8 cellular contexts compared by ENCODE assay signal in genomic region chr3:179347108-179347382, GRCh38. TPM values are rescaled to one million over a fixed set of nuclear protein-coding genes. Genes with fewer than 3 reads are reported as not detected.
DNase-seq lines count a peak whose midpoint lies in the region; ATAC-seq, FAIRE-seq and TF ChIP-seq lines count a peak whose summit lies in the region.

No MANE protein-coding gene starts in this region.

- no peak overlapping the region for H3K18ac ChIP-seq in mesenchymal stem cell (ENCODE audit: low read depth in 1 of 2, low read length in 2 of 2)

- H3K4me1 Mint-ChIP-seq in activated naive CD4-positive, alpha-beta T cell treated with anti-CD3 and anti-CD28 coated beads for 36 hours (ENCODE audit: low read depth) = peaks cover 13% of the 10 kb centered on the region

- H3K4ac ChIP-seq in mesenchymal stem cell (ENCODE audit: low read depth in 1 of 2, low read length in 2 of 2) = no peak overlapping the region

- H2BK5ac ChIP-seq in mesenchymal stem cell (ENCODE audit: low read depth, low read length, poor library complexity, severe bottlenecking) = no peak overlapping the region

- no peak overlapping the region for H3K14ac ChIP-seq in mesenchymal stem cell (ENCODE audit: low read length in 2 of 2)

- FAIRE-seq in bronchial epithelial cell (lab: Jason Lieb, UNC) = no peak
- no peak for FAIRE-seq in RCC 7860 (lab: Jason Lieb, UNC)

- no peak overlapping the region for H3K27ac ChIP-seq in mesenchymal stem cell (ENCODE audit: low read length, poor library complexity, severe bottlenecking)
- peak overlapping the region; percentile 80 to 88 for H3K27ac ChIP-seq in uterus

- no peak for ATAC-seq in GM19023 (IDR thresholded peaks at IDR 0.05; ENCODE audit: unreplicated experiment)
- no peak for ATAC-seq in HG02885 (IDR thresholded peaks at IDR 0.05; ENCODE audit: poor library complexity, unreplicated experiment)

- H3K4me1 ChIP-seq in mesenchymal stem cell (ENCODE audit: control insufficient read depth, insufficient read depth, low read depth, low read length) (no peaks in the 10 kb centered on the region), uterus (peaks cover 0 to 6% of the 10 kb centered on the region in 2 donors)

- CTCF ChIA-PET in activated naive CD4-positive, alpha-beta T cell treated with anti-CD3 and anti-CD28 coated beads for 36 hours (lab: Charles Lee) = interaction anchor here (0.6 kb wide), 1 partner anchor 328 kb away, joined by 4 read pairs; no protein-coding TSS in a partner anchor

- no peak overlapping the region for H2BK15ac ChIP-seq in mesenchymal stem cell (ENCODE audit: low read depth, poor library complexity, severe bottlenecking)

- H3K9me3 ChIP-seq in mesenchymal stem cell (ENCODE audit: control insufficient read depth, low read length) = no peaks in the 10 kb centered on the region
- H3K9me3 ChIP-seq in uterus = no peaks in the 10 kb centered on the region

- H3K79me1 ChIP-seq in mesenchymal stem cell (replicated peaks; ENCODE audit: low read length, poor library complexity, severe bottlenecking) = peaks cover 13% of the 10 kb centered on the region

- intact Hi-C loops in activated naive CD4-positive, alpha-beta T cell treated with anti-CD3 and anti-CD28 coated beads for 36 hours (cut with micrococcal nuclease) = loop anchor here (1.0 to 5.0 kb wide), 10 partner anchors 24 to 1255 kb away; partner anchors contain the start of genes ACTL6A, MRPL47, NDUFB5 and TTC14
- intact Hi-C loops in uterus (cut with DNase I; ENCODE audit: low total_unique reads) = no loop called here

- H3K9ac ChIP-seq in mesenchymal stem cell (ENCODE audit: low read length) = peak overlapping the region; percentile 91

- H3K23ac ChIP-seq in mesenchymal stem cell (ENCODE audit: low read length in 2 of 2) = no peak overlapping the region

- H3K4me3 Mint-ChIP-seq in activated naive CD4-positive, alpha-beta T cell treated with anti-CD3 and anti-CD28 coated beads for 36 hours = peak overlapping the region; percentile 91

- H2BK12ac ChIP-seq in mesenchymal stem cell (ENCODE audit: low read length in 2 of 2) = no peak overlapping the region

- no peak overlapping the region for H3K4me2 ChIP-seq in mesenchymal stem cell (ENCODE audit: low read length, poor library complexity, severe bottlenecking)

- H3K27me3 Mint-ChIP-seq in activated naive CD4-positive, alpha-beta T cell treated with anti-CD3 and anti-CD28 coated beads for 36 hours (ENCODE audit: low read depth) = no peaks in the 10 kb centered on the region

- H2AK5ac ChIP-seq in mesenchymal stem cell (ENCODE audit: low read length, severe bottlenecking) = no peak overlapping the region

- TF ChIP-seq POLR2A in uterus (IDR thresholded peaks at IDR 0.05) = no peak

- H3K4me3 ChIP-seq in bronchial epithelial cell (ENCODE audit: low read depth, low read length) (peak overlapping the region; percentile 94), mesenchymal stem cell (ENCODE audit: insufficient read depth in 1 of 2, low read depth in 1 of 2, low read length in 2 of 2) (peak overlapping the region in 1 of 2 experiments; percentile 88), uterus (peak overlapping the region; percentile 75 to 94)

- peaks cover 3% of the 10 kb centered on the region for H3K36me3 Mint-ChIP-seq in activated naive CD4-positive, alpha-beta T cell treated with anti-CD3 and anti-CD28 coated beads for 36 hours (ENCODE audit: low read depth)

- H3K9me3 Mint-ChIP-seq in activated naive CD4-positive, alpha-beta T cell treated with anti-CD3 and anti-CD28 coated beads for 36 hours = no peaks in the 10 kb centered on the region

- WGBS in mesenchymal stem cell = 81% methylated on average over 8 of the region's 12 CpGs

- H2BK120ac ChIP-seq in mesenchymal stem cell (ENCODE audit: low read depth, low read length) = no peak overlapping the region

- TF ChIP-seq CTCF in bronchial epithelial cell (IDR thresholded peaks at IDR 0.05; ENCODE audit: insufficient read depth, low read length, severe bottlenecking) = no peak
- no peak for TF ChIP-seq CTCF in uterus (IDR thresholded peaks at IDR 0.05)

- no peaks in the 10 kb centered on the region for H3K36me3 ChIP-seq in bronchial epithelial cell (ENCODE audit: control insufficient read depth, insufficient read depth, low read length)
- H3K36me3 ChIP-seq in mesenchymal stem cell (ENCODE audit: control insufficient read depth in 1 of 2, insufficient read depth in 2 of 2, low read depth in 1 of 2, low read length in 2 of 2) = peaks cover 6 to 23% of the 10 kb centered on the region in 2 experiments
- H3K36me3 ChIP-seq in uterus = no peaks in the 10 kb centered on the region

- no peak overlapping the region for H2AFZ ChIP-seq in mesenchymal stem cell (ENCODE audit: low read depth, low read length)

- H4K91ac ChIP-seq in mesenchymal stem cell (ENCODE audit: low read length) = no peak overlapping the region

- no peaks in the 10 kb centered on the region for H3K27me3 ChIP-seq in bronchial epithelial cell (ENCODE audit: control insufficient read depth, insufficient read depth, low read length)
- H3K27me3 ChIP-seq in mesenchymal stem cell (ENCODE audit: control insufficient read depth in 1 of 2, insufficient read depth in 1 of 2, low read length in 2 of 2) = no peaks in the 10 kb centered on the region
- H3K27me3 ChIP-seq in uterus = no peaks in the 10 kb centered on the region

- peak overlapping the region; percentile 91 for H3K27ac Mint-ChIP-seq in activated naive CD4-positive, alpha-beta T cell treated with anti-CD3 and anti-CD28 coated beads for 36 hours

- H4K8ac ChIP-seq in mesenchymal stem cell (ENCODE audit: low read length) = peak overlapping the region; percentile 99

- no peak for DNase-seq in activated naive CD4-positive, alpha-beta T cell treated with anti-CD3 and anti-CD28 coated beads for 36 hours
- DNase-seq in activated naive CD4-positive, alpha-beta T cell (lab: John Stamatoyannopoulos, UW) = no peak
- no peak for DNase-seq in bronchial epithelial cell (ENCODE audit: low read depth)
- DNase-seq in mesenchymal stem cell = no peak
- DNase-seq in uterus = no peak
- DNase-seq in RCC 7860 (ENCODE audit: low spot score) = no peak

RNA-seq across cellular contexts. Expression of gene MFN1, which starts 0.5 kb away (rescaled TPM):
- total RNA-seq in activated naive CD4-positive, alpha-beta T cell treated with anti-CD3 and anti-CD28 coated beads for 36 hours = 10 to 100 TPM; 23.0 to 23.1 TPM
- 47.1 and 68.0 TPM in 2 replicates for total RNA-seq in bronchial epithelial cell
- 17.2 TPM for polyA plus RNA-seq in mesenchymal stem cell (2013, experiment 1 of 2)
- polyA plus RNA-seq in mesenchymal stem cell (2013, experiment 2 of 2) = 17.9 TPM
- 10 to 100 TPM in 3 of 4 donors, 1 to 10 TPM in 1; 10.0 to 88.6 (median 63.3) TPM for total RNA-seq in uterus

RNA-seq across cellular contexts. Expression of gene ZNF639, which starts 24.2 kb away (rescaled TPM):
- 10 to 100 TPM; 23.3 to 26.0 TPM for total RNA-seq in activated naive CD4-positive, alpha-beta T cell treated with anti-CD3 and anti-CD28 coated beads for 36 hours
- 31.4 and 51.6 TPM in 2 replicates for total RNA-seq in bronchial epithelial cell
- polyA plus RNA-seq in mesenchymal stem cell (2013, experiment 1 of 2) = 28.1 TPM
- 27.4 TPM for polyA plus RNA-seq in mesenchymal stem cell (2013, experiment 2 of 2)
- 10 to 100 TPM; 53.0 to 92.6 (median 65.6) TPM for total RNA-seq in uterus
